Comparison of ENCODE assay signal across 10 cellular contexts in the genomic region with DNA sequence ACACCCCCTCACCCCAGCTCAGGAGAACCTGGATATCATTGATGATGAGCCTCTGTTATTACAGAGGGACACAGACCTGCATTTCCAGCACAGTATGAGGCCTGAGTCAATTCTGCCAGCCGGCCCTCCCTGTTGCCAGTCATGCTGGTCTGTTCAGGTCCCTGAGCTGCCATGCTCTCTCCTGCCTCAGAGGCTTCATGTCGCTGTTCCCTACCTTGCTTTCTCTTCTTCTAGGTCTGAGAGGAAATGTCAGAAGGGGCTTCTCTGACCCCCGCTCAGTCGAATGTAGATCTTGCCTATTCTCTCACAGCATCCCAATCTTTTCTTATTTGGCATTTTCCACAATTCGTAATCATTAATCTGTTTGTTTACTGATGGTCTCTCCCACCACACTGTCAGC. TPM values are rescaled to one million over a fixed set of nuclear protein-coding genes. Genes with fewer than 3 reads are reported as not detected.
DNase-seq lines count a peak whose midpoint lies in the region; ATAC-seq, FAIRE-seq and TF ChIP-seq lines count a peak whose summit lies in the region.
"Had no signal": no experiment of that assay in that cellular context is flagged by ENCODE, and none has a peak within 500 bp of the region (broad histone marks: within the 10 kb centered on the region; RNA-seq: fewer than 3 reads in every experiment).

No MANE protein-coding gene starts in this region.

- no peak overlapping the region for H3K4me3 Mint-ChIP-seq in nephron progenitor cell

- no peak overlapping the region for H2BK15ac ChIP-seq in IMR-90 (ENCODE audit: low read depth, low read length)

- H3K4me1 Mint-ChIP-seq in nephron progenitor cell = peaks cover 4% of the 10 kb centered on the region

- peaks cover 6% of the 10 kb centered on the region for H3K27me3 ChIP-seq in IMR-90 (ENCODE audit: control insufficient read depth, insufficient read depth, low read length)
- H3K27me3 ChIP-seq in GM12878 (replicated peaks in 1 of 2; ENCODE audit: control insufficient read depth in 2 of 2, insufficient read depth in 2 of 2, low read length in 1 of 2) = peaks cover 0 to 5% of the 10 kb centered on the region in 2 experiments
- no peaks in the 10 kb centered on the region for H3K27me3 ChIP-seq in lower lobe of right lung (ENCODE audit: low read depth)

- BruUV-seq in IMR-90 (replicated peaks; lab: Mats Ljungman, UMichigan) (no TSS peak), GM12878 (replicated peaks; lab: Mats Ljungman, UMichigan) (no TSS peak)

- peaks cover 20% of the 10 kb centered on the region for H3K27me3 Mint-ChIP-seq in nephron progenitor cell (ENCODE audit: low read depth, poor library complexity)

- no peak overlapping the region for H4K8ac ChIP-seq in IMR-90 (ENCODE audit: low read depth in 2 of 2, low read length in 2 of 2)

- ATAC-seq in IMR-90 (ENCODE audit: low read depth) = peak; percentile 48; the same call in 1 of the 2 replicates
- peak; percentile 93 for ATAC-seq in GM12878
- no peak for ATAC-seq in HG02571 (IDR thresholded peaks at IDR 0.05; ENCODE audit: unreplicated experiment)
- ATAC-seq in HG02623 (IDR thresholded peaks at IDR 0.05; ENCODE audit: unreplicated experiment) = no peak
- ATAC-seq in lower lobe of right lung = no peak

- no peak for TF ChIP-seq EP300 in GM12878 (IDR thresholded peaks at IDR 0.05; ENCODE audit: borderline replicate concordance in 1 of 2, control insufficient read depth in 1 of 2, low read depth in 2 of 2, low read length in 2 of 2)

- RAD21 ChIA-PET in GM12878 (lab: Charles Lee; ENCODE audit: unreplicated experiment) = no interaction called here

- FAIRE-seq in GM12878 (lab: Jason Lieb, UNC) = no peak

- in situ Hi-C loops in IMR-90 (cut with MboI; ENCODE audit: low sequenced_read_pairs) (no loop called here), GM12878 (cut with MboI) (no loop called here)

- H2AK9ac ChIP-seq in IMR-90 (replicated peaks; ENCODE audit: low read depth, low read length, poor library complexity) = no peak overlapping the region

- H3K56ac ChIP-seq in IMR-90 (ENCODE audit: extremely low read depth, insufficient read depth, low read length) = no peak overlapping the region

- no peaks in the 10 kb centered on the region for H3K4me1 ChIP-seq in IMR-90 (ENCODE audit: control insufficient read depth, insufficient read depth, low read length)
- H3K4me1 ChIP-seq in GM12878 (ENCODE audit: control insufficient read depth, insufficient read depth, low read length) = no peaks in the 10 kb centered on the region
- no peaks in the 10 kb centered on the region for H3K4me1 ChIP-seq in lower lobe of right lung

- H3K27ac ChIP-seq in IMR-90 (ENCODE audit: insufficient read depth, low read length) = no peak overlapping the region
- no peak overlapping the region for H3K27ac ChIP-seq in GM12878 (ENCODE audit: control insufficient read depth, insufficient read depth)
- no peak overlapping the region for H3K27ac ChIP-seq in lower lobe of right lung

- DNase-seq in GM12864 (ENCODE audit: low read depth) (no peak), IMR-90 (no peak), GM12878 (ENCODE audit: low read depth, low spot score) (no peak), nephron progenitor cell (peak; percentile 30), lower lobe of right lung (no peak), NCI-H187 (lab: John Stamatoyannopoulos, UW) (no peak)
- DNase-seq: NCI-H1436 treated with DMSO at 0.1 percent for 48 hours, T-helper 1 cell had no signal

- H3K14ac ChIP-seq in IMR-90 (replicated peaks; ENCODE audit: low read depth, low read length) = no peak overlapping the region

- dilution Hi-C loops in IMR-90 (cut with HindIII; ENCODE audit: low sequenced_read_pairs, unreplicated experiment) = no loop called here

- H3K36me3 Mint-ChIP-seq in nephron progenitor cell (ENCODE audit: low read depth) = no peaks in the 10 kb centered on the region

- no peaks in the 10 kb centered on the region for H3K36me3 ChIP-seq in IMR-90 (ENCODE audit: control insufficient read depth, insufficient read depth, low read length)
- no peaks in the 10 kb centered on the region for H3K36me3 ChIP-seq in GM12878 (ENCODE audit: control insufficient read depth in 2 of 2, insufficient read depth in 2 of 2, low read length in 1 of 2)
- H3K36me3 ChIP-seq in lower lobe of right lung = no peaks in the 10 kb centered on the region

- WGBS in IMR-90 (ENCODE audit: extremely low coverage in 2 of 2, insufficient read length in 1 of 2), 2 experiments = 0% methylated on average over 1 of the region's 5 CpGs; no CpG with 5 or more reads in 1 of the 2 experiments
- WGBS in GM12878 (ENCODE audit: insufficient coverage, insufficient replicate concordance, low lambda C conversion rate, missing lambda C conversion rate) = 11% methylated on average over 5 of the region's 5 CpGs

- H3K9ac ChIP-seq in IMR-90 (ENCODE audit: low read depth, low read length) = no peak overlapping the region
- H3K9ac ChIP-seq in GM12878 (ENCODE audit: control insufficient read depth, insufficient read depth, low read length) = no peak overlapping the region

- H3K23ac ChIP-seq in IMR-90 (ENCODE audit: low read depth, low read length) = no peak overlapping the region

- no peak overlapping the region for H3K18ac ChIP-seq in IMR-90 (ENCODE audit: low read depth, low read length)

- H3K9me3 ChIP-seq in IMR-90 (ENCODE audit: control insufficient read depth, insufficient read depth, low read length) (no peaks in the 10 kb centered on the region), GM12878 (replicated peaks; ENCODE audit: control insufficient read depth, insufficient read depth, low read length) (no peaks in the 10 kb centered on the region), lower lobe of right lung (no peaks in the 10 kb centered on the region)

- no peaks in the 10 kb centered on the region for H3K9me1 ChIP-seq in IMR-90 (ENCODE audit: insufficient read depth, low read length)

- H4K5ac ChIP-seq in IMR-90 (ENCODE audit: low read depth, low read length) = no peak overlapping the region

- TF ChIP-seq POLR2A in IMR-90 (IDR thresholded peaks at IDR 0.05; ENCODE audit: low read depth, low read length) (no peak), GM12878 (IDR thresholded peaks at IDR 0.05; ENCODE audit: low read depth, low read length) (no peak)

- no peak overlapping the region for H2BK20ac ChIP-seq in IMR-90 (ENCODE audit: low read depth, low read length)

- H2BK120ac ChIP-seq in IMR-90 (ENCODE audit: low read depth, low read length) = no peak overlapping the region

- POLR2A ChIA-PET in IMR-90 (lab: Charles Lee; ENCODE audit: unreplicated experiment) (no interaction called here), GM12878 (lab: Charles Lee) (no interaction called here)

- CTCF ChIA-PET in IMR-90 (lab: Yijun Ruan, JAX) = interaction anchor here (0.6 to 1.1 kb wide), 3 partner anchors 10 to 275 kb away, joined by 3 to 4 read pairs (median 4); no protein-coding TSS in a partner anchor
- CTCF ChIA-PET in GM12878 (lab: Yijun Ruan, JAX) = interaction anchor here (1.0 to 1.9 kb wide), 4 partner anchors 10 to 268 kb away, joined by 4 to 10 read pairs (median 6); no protein-coding TSS in a partner anchor

- peak; percentile 38 for TF ChIP-seq CTCF in GM12864 (IDR thresholded peaks at IDR 0.05; ENCODE audit: low read depth, low read length, missing control alignments)
- 0 out of 2 replicates have a peak, but pooled peaks have one; percentile 17 for TF ChIP-seq CTCF in IMR-90 (conservative IDR thresholded peaks at IDR 0.05; ENCODE audit: low read depth, low read length)
- peak; percentile 11 to 37 (median 27); a peak in 2 of 6 replicates for TF ChIP-seq CTCF in GM12878 (IDR thresholded peaks at IDR 0.05 in 2 of 3, conservative IDR thresholded peaks at IDR 0.05 in 1 of 3; ENCODE audit: control insufficient read depth in 2 of 3, extremely low read depth in 1 of 3, insufficient read depth in 1 of 3, low read depth in 3 of 3, low read length in 3 of 3)
- TF ChIP-seq CTCF in nephron progenitor cell (IDR thresholded peaks at IDR 0.05) = peak; percentile 53
- no peak for TF ChIP-seq CTCF in lower lobe of right lung (IDR thresholded peaks at IDR 0.05)

- TF ChIP-seq RAD21 in IMR-90 (IDR thresholded peaks at IDR 0.05; ENCODE audit: low read length) (no peak), GM12878 (IDR thresholded peaks at IDR 0.05; ENCODE audit: insufficient read depth, low read depth, low read length) (no peak)

- H2AK5ac ChIP-seq in IMR-90 (ENCODE audit: low read depth, low read length) = no peak overlapping the region

- no peaks in the 10 kb centered on the region for H4K20me1 ChIP-seq in IMR-90 (ENCODE audit: insufficient read depth, low read length)
- no peaks in the 10 kb centered on the region for H4K20me1 ChIP-seq in GM12878 (ENCODE audit: control insufficient read depth, insufficient read depth)

- H3K4me3 ChIP-seq in GM12864 (ENCODE audit: low read depth, low read length) (no peak overlapping the region), IMR-90 (ENCODE audit: insufficient read depth, low read depth, low read length) (no peak overlapping the region), GM12878 (no peak overlapping the region), lower lobe of right lung (no peak overlapping the region)

- intact Hi-C loops in IMR-90 (cut with micrococcal nuclease) = no loop called here
- intact Hi-C loops in GM12878 (cut with micrococcal nuclease; ENCODE audit: unreplicated experiment) = no loop called here
- intact Hi-C loops in lower lobe of right lung (cut with DNase I) = no loop called here

- no peaks in the 10 kb centered on the region for H3K9me3 Mint-ChIP-seq in nephron progenitor cell

- no peaks in the 10 kb centered on the region for H3K79me2 ChIP-seq in GM12878 (ENCODE audit: control insufficient read depth, insufficient read depth, low read length)

- no peaks in the 10 kb centered on the region for H3K79me1 ChIP-seq in IMR-90 (ENCODE audit: low read depth in 1 of 2, low read length in 2 of 2)

- H2AFZ ChIP-seq in IMR-90 (replicated peaks; ENCODE audit: low read length, poor library complexity) (no peak overlapping the region), GM12878 (ENCODE audit: control insufficient read depth, low read depth, low read length) (no peak overlapping the region)

- H3K4me2 ChIP-seq in IMR-90 (ENCODE audit: low read depth, low read length) (no peak overlapping the region), GM12878 (ENCODE audit: control insufficient read depth, insufficient read depth) (no peak overlapping the region)

- H3K27ac Mint-ChIP-seq in nephron progenitor cell = no peak overlapping the region

- SMC1A ChIA-PET in GM12878 (lab: Charles Lee; ENCODE audit: uncharacterized antibody, unreplicated experiment) = no interaction called here

- no peak overlapping the region for H2BK5ac ChIP-seq in IMR-90 (ENCODE audit: low read depth, low read length, poor library complexity, severe bottlenecking)

- no peak overlapping the region for H4K91ac ChIP-seq in IMR-90 (ENCODE audit: insufficient read depth, low read depth, low read length)

- H3K4ac ChIP-seq in IMR-90 (ENCODE audit: low read depth, low read length) = no peak overlapping the region

RNA-seq across cellular contexts. Expression of a gene that starts 21.8 kb away (rescaled TPM):
- total RNA-seq in IMR-90 (2012; rRNA removed) (not detected in 2 replicates), GM12878 (2014; rRNA removed) (not detected in 2 replicates), GM12878 (2014; rRNA removed; fragmentation: Illumina TruSeq; extraction: Trizol) (not detected in 2 replicates), GM12878 (2021) (not detected in 2 replicates), lower lobe of right lung (4.9 TPM)
- polyA plus RNA-seq in IMR-90 (2012; rRNA removed) (not detected in 2 replicates), GM12878 (2011; rRNA removed) (not detected in 2 replicates), GM12878 (2014; fragmentation: Illumina TruSeq; extraction: Trizol) (not detected in 2 replicates), GM12878 (2014; fragmentation: Nextera tagmentation; extraction: Ambion mirVana) (not detected), GM12878 (2014; rRNA removed) (not detected in 2 replicates), GM12878 (2016; fragmentation: Nextera tagmentation; extraction: Ambion mirVana) (not detected)
- polyA plus RNA-seq in IMR-90 (2012; cell fraction: cytosol; rRNA removed) = not detected in 2 replicates
- polyA plus RNA-seq in IMR-90 (2012; cell fraction: nucleus; rRNA removed; ENCODE audit: low replicate concordance) = not detected in 2 replicates
- not detected in 2 replicates for total RNA-seq in GM12878 (2013; cell fraction: nucleolus; rRNA removed)
- not detected for polyA plus RNA-seq in GM12878 (2011; ENCODE audit: low read depth)
- polyA plus RNA-seq in GM12878 (2011; cell fraction: cytosol; rRNA removed) = not detected in 2 replicates
- polyA plus RNA-seq in GM12878 (2011; cell fraction: nucleus; rRNA removed) = 0.04 TPM in 1 of 2 replicates, not detected in the other
- not detected in 2 replicates for polyA plus RNA-seq in GM12878 (2012)
- polyA minus RNA-seq in GM12878 (2011; rRNA and poly(A)+ RNA removed) = not detected in 2 replicates
- polyA minus RNA-seq in GM12878 (2011; cell fraction: cytosol; rRNA and poly(A)+ RNA removed) = not detected in 2 replicates
- polyA minus RNA-seq in GM12878 (2011; cell fraction: nucleus; rRNA and poly(A)+ RNA removed) = not detected in 2 replicates

RNA-seq across cellular contexts. Expression of a gene that starts 45.7 kb away (rescaled TPM):
- not detected in 2 replicates for total RNA-seq in IMR-90 (2012; rRNA removed)
- not detected in 2 replicates for polyA plus RNA-seq in IMR-90 (2012; rRNA removed)
- not detected in 2 replicates for polyA plus RNA-seq in IMR-90 (2012; cell fraction: cytosol; rRNA removed)
- polyA plus RNA-seq in IMR-90 (2012; cell fraction: nucleus; rRNA removed; ENCODE audit: low replicate concordance) = not detected in 2 replicates
- total RNA-seq in GM12878 (2013; cell fraction: nucleolus; rRNA removed) = not detected in 2 replicates
- total RNA-seq in GM12878 (2014; rRNA removed) = not detected in 2 replicates
- not detected in 2 replicates for total RNA-seq in GM12878 (2014; rRNA removed; fragmentation: Illumina TruSeq; extraction: Trizol)
- total RNA-seq in GM12878 (2021) = not detected in 2 replicates
- polyA plus RNA-seq in GM12878 (2011; ENCODE audit: low read depth) = not detected
- polyA plus RNA-seq in GM12878 (2011; rRNA removed) = not detected in 2 replicates
- polyA plus RNA-seq in GM12878 (2011; cell fraction: cytosol; rRNA removed) = not detected in 2 replicates
- polyA plus RNA-seq in GM12878 (2011; cell fraction: nucleus; rRNA removed) = not detected in 2 replicates
- polyA plus RNA-seq in GM12878 (2012) = 0.11 TPM in 1 of 2 replicates, not detected in the other
- not detected in 2 replicates for polyA plus RNA-seq in GM12878 (2014; fragmentation: Illumina TruSeq; extraction: Trizol)
- not detected for polyA plus RNA-seq in GM12878 (2014; fragmentation: Nextera tagmentation; extraction: Ambion mirVana)
- polyA plus RNA-seq in GM12878 (2014; rRNA removed) = not detected in 2 replicates
- polyA plus RNA-seq in GM12878 (2016; fragmentation: Nextera tagmentation; extraction: Ambion mirVana) = not detected
- not detected in 2 replicates for polyA minus RNA-seq in GM12878 (2011; rRNA and poly(A)+ RNA removed)
- polyA minus RNA-seq in GM12878 (2011; cell fraction: cytosol; rRNA and poly(A)+ RNA removed) = not detected in 2 replicates
- not detected in 2 replicates for polyA minus RNA-seq in GM12878 (2011; cell fraction: nucleus; rRNA and poly(A)+ RNA removed)
- 0.30 TPM for total RNA-seq in lower lobe of right lung

RNA-seq across cellular contexts. Expression of a gene that starts 48.6 kb away (rescaled TPM):
- total RNA-seq in IMR-90 (2012; rRNA removed) (not detected in 2 replicates), GM12878 (2014; rRNA removed) (not detected in 2 replicates), GM12878 (2014; rRNA removed; fragmentation: Illumina TruSeq; extraction: Trizol) (not detected in 2 replicates), GM12878 (2021) (not detected in 2 replicates), lower lobe of right lung (not detected)
- polyA plus RNA-seq in IMR-90 (2012; rRNA removed) (not detected in 2 replicates), GM12878 (2011; rRNA removed) (not detected in 2 replicates), GM12878 (2014; fragmentation: Illumina TruSeq; extraction: Trizol) (not detected in 2 replicates), GM12878 (2014; fragmentation: Nextera tagmentation; extraction: Ambion mirVana) (not detected), GM12878 (2014; rRNA removed) (not detected in 2 replicates), GM12878 (2016; fragmentation: Nextera tagmentation; extraction: Ambion mirVana) (not detected)
- polyA plus RNA-seq in IMR-90 (2012; cell fraction: cytosol; rRNA removed) = not detected in 2 replicates
- not detected in 2 replicates for polyA plus RNA-seq in IMR-90 (2012; cell fraction: nucleus; rRNA removed; ENCODE audit: low replicate concordance)
- total RNA-seq in GM12878 (2013; cell fraction: nucleolus; rRNA removed) = not detected in 2 replicates
- polyA plus RNA-seq in GM12878 (2011; ENCODE audit: low read depth) = not detected
- not detected in 2 replicates for polyA plus RNA-seq in GM12878 (2011; cell fraction: cytosol; rRNA removed)
- polyA plus RNA-seq in GM12878 (2011; cell fraction: nucleus; rRNA removed) = 0.01 TPM in 1 of 2 replicates, not detected in the other
- polyA plus RNA-seq in GM12878 (2012) = not detected in 2 replicates
- polyA minus RNA-seq in GM12878 (2011; rRNA and poly(A)+ RNA removed) = not detected in 2 replicates
- polyA minus RNA-seq in GM12878 (2011; cell fraction: cytosol; rRNA and poly(A)+ RNA removed) = not detected in 2 replicates
- polyA minus RNA-seq in GM12878 (2011; cell fraction: nucleus; rRNA and poly(A)+ RNA removed) = not detected in 2 replicates

Comparison
In these comparisons a context has a peak if more than half of its experiments do, and no peak if none do; other contexts are left out.
1. ATAC-seq: peak in IMR-90 (single experiment) and GM12878 (single experiment); none in HG02571 (single experiment), HG02623 (single experiment) and lower lobe of right lung (0 of 2).